ENCODE assay signal across 12 cellular contexts in genomic region chr1:223393275-223394214, GRCh38. TPM values are rescaled to one million over a fixed set of nuclear protein-coding genes. Genes with fewer than 3 reads are reported as not detected.
DNase-seq lines count a peak whose midpoint lies in the region; TF ChIP-seq lines count a peak whose summit lies in the region.
"Had no signal": no experiment of that assay in that cellular context is flagged by ENCODE, and none has a peak within 500 bp of the region (broad histone marks: within the 10 kb centered on the region; RNA-seq: fewer than 3 reads in every experiment).

CCDC185 (plus strand) TSS chr1:223393415; CDS start chr1:223393476, 61 bp downstream.

- peak within 1 kb of the TSS in 1 of 5 donors; percentile 54 for H3K27ac ChIP-seq in stomach

- peaks cover 0 to 15% (median 12%) of the 10 kb centered on the region in 4 donors for H3K4me1 ChIP-seq in stomach

- TF ChIP-seq CTCF in astrocyte of the cerebellum (IDR thresholded peaks at IDR 0.05; ENCODE audit: low read depth, low read length, missing control alignments) (no peak), stomach (IDR thresholded peaks at IDR 0.05) (no peak), GM10266 (IDR thresholded peaks at IDR 0.05; ENCODE audit: control insufficient read depth, insufficient read depth, low read depth, missing control alignments) (no peak)

- WGBS in stomach, 5 donors = 19 to 49% (median 34%) methylated on average over 44 to 73 of the region's 73 CpGs

- peak within 1 kb of the TSS; percentile 35 for H3K4me3 ChIP-seq in astrocyte of the cerebellum (ENCODE audit: low read depth, low read length)
- H3K4me3 ChIP-seq in stomach = peak within 1 kb of the TSS; percentile 39 to 49 (median 44)

- no peaks in the 10 kb centered on the region for H3K36me3 ChIP-seq in stomach

- H3K27me3 ChIP-seq in stomach = peaks cover 0 to 31% (median 9%) of the 10 kb centered on the region in 3 donors

- DNase-seq in NCI-H2081 (lab: John Stamatoyannopoulos, UW) (peak; percentile 21 to 45), NCI-H2081 treated with DMSO at 0.1 percent for 48 hours (lab: John Stamatoyannopoulos, UW) (no peak), astrocyte of the cerebellum (ENCODE audit: low read depth) (no peak), iPS-NIHi7 (ENCODE audit: extremely low spot score) (peak; percentile 33), stomach (peak; percentile 40), LoVo (ENCODE audit: low spot score) (no peak), H4 (ENCODE audit: low spot score) (no peak), GM10266 (ENCODE audit: extremely low spot score) (no peak)
- DNase-seq: activated CD4-positive, alpha-beta T cell treated with anti-CD3 and anti-CD28 coated beads, Interleukin-2, amount 50 U/mL, for 4 hours; HCEC 1CT; islet precursor cell; OCI-M1 had no signal

- TF ChIP-seq POLR2A in stomach (IDR thresholded peaks at IDR 0.05) = no peak

- no peak for TF ChIP-seq EP300 in stomach (IDR thresholded peaks at IDR 0.05)

- H3K9me3 ChIP-seq in stomach = no peaks in the 10 kb centered on the region

- in situ Hi-C loops in astrocyte of the cerebellum (cut with HindIII; ENCODE audit: low sequenced_read_pairs) = no loop called here

- intact Hi-C loops in stomach (cut with DNase I; ENCODE audit: low total_unique reads) = no loop called here

RNA-seq across cellular contexts. Expression of gene CCDC185, which starts in this region (rescaled TPM):
- total RNA-seq in stomach = not detected
- polyA plus RNA-seq in stomach = not detected
- not detected in 2 replicates for total RNA-seq in H4 (2014; rRNA removed; shearing (Covaris generic))

Comparison
In these comparisons a context has a peak if more than half of its experiments do, and no peak if none do; other contexts are left out.
1. DNase-seq: peak in NCI-H2081 (2 of 2) and iPS-NIHi7 (single experiment); none in NCI-H2081 treated with DMSO at 0.1 percent for 48 hours (single experiment), astrocyte of the cerebellum (single experiment), LoVo (single experiment), H4 (single experiment) and GM10266 (single experiment).
2. Peak in DNase-seq and H3K4me3 ChIP-seq in stomach; RNA of the gene not detected or under 1 TPM.